25 cellular contexts compared by ENCODE assay signal in the genomic region with DNA sequence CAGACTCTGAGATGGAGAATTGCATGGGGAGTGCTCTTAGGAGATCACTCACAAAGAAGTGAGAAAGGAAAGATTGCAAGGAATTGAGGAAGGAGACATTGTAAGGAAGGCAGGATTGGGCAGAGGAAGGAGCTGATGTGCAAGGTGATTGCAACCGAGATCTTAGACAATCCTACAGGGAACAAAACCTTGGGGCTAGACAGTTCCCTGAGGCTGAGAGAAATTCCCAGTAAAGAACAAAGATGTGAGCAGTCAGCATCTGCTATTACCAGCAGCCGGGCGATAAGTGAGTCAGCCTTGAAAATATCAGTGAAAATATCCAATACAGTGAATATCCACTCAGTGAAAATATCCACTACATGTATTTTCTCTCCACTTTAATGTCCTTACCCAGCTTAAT.
"Had no signal": no experiment of that assay in that cellular context is flagged by ENCODE, and none has a peak within 500 bp of the region (broad histone marks: within the 10 kb centered on the region; RNA-seq: fewer than 3 reads in every experiment).

No MANE protein-coding gene starts in this region.

- FAIRE-seq: colon, endometrium, endothelial cell of umbilical vein, frontal cortex had no signal

- H3K4me3 ChIP-seq: colonic mucosa, coronary artery, dorsolateral prefrontal cortex, esophagus squamous epithelium, gastrocnemius medialis, gastroesophageal sphincter, heart left ventricle, heart right ventricle had no signal

- H3K36me3 ChIP-seq: colonic mucosa, esophagus squamous epithelium, gastrocnemius medialis, gastroesophageal sphincter, heart left ventricle, heart right ventricle had no signal

- DNase-seq: colonic mucosa; cortex of kidney; dermis blood vessel endothelial cell; dorsolateral prefrontal cortex; effector CD4-positive, alpha-beta T cell; effector CD8-positive, alpha-beta T cell; effector memory CD4-positive, alpha-beta T cell; effector memory CD8-positive, alpha-beta T cell; endodermal cell; erythroblast; esophagus squamous epithelium; foreskin keratinocyte; foreskin melanocyte; gastrocnemius medialis; glutamatergic neuron; head of caudate nucleus; heart left ventricle; heart right ventricle had no signal

- H3K4me1 ChIP-seq: colonic mucosa, esophagus squamous epithelium, foreskin keratinocyte, gastrocnemius medialis, gastroesophageal sphincter, heart left ventricle, heart right ventricle had no signal

- H3K9me3 ChIP-seq: colonic mucosa, esophagus squamous epithelium, gastrocnemius medialis, gastroesophageal sphincter, heart left ventricle, heart right ventricle had no signal

- H3K27me3 ChIP-seq: colonic mucosa, dorsolateral prefrontal cortex, esophagus squamous epithelium, foreskin keratinocyte, gastrocnemius medialis, gastroesophageal sphincter, heart right ventricle had no signal

- H3K27ac ChIP-seq: colonic mucosa, coronary artery, dorsolateral prefrontal cortex, epithelial cell of prostate, esophagus squamous epithelium, foreskin keratinocyte, gastrocnemius medialis, gastroesophageal sphincter, heart left ventricle, heart right ventricle had no signal
